Comparison of ENCODE assay signal across 15 cellular contexts in genomic region chr7:150453186-150453585, GRCh38. TPM values are rescaled to one million over a fixed set of nuclear protein-coding genes. Genes with fewer than 3 reads are reported as not detected.
A peak's percentile ranks its signal among the peaks of the same experiment; 100 is the strongest.
DNase-seq lines count a peak whose midpoint lies in the region; ATAC-seq and TF ChIP-seq lines count a peak whose summit lies in the region.
"Had no signal": no experiment of that assay in that cellular context is flagged by ENCODE, and none has a peak within 500 bp of the region (broad histone marks: within the 10 kb centered on the region; RNA-seq: fewer than 3 reads in every experiment).

No MANE protein-coding gene starts in this region.

- peaks cover 0 to 21% (median 11%) of the 10 kb centered on the region in 4 donors for H3K4me1 ChIP-seq in stomach
- H3K4me1 ChIP-seq: neural progenitor cell had no signal

- peak overlapping the region in 1 of 5 donors; percentile 78 for H3K27ac ChIP-seq in stomach
- H3K27ac ChIP-seq: neural progenitor cell had no signal

- H3K27me3 ChIP-seq in stomach, result peaks cover 0 to 18% (median 6%) of the 10 kb centered on the region in 3 donors

- H3K9me3 ChIP-seq in stomach, result peaks cover 0 to 7% (median 0%) of the 10 kb centered on the region in 4 donors

- peak overlapping the region; percentile 88 for H3K4me3 Mint-ChIP-seq in activated naive CD4-positive, alpha-beta T cell treated with anti-CD3 and anti-CD28 coated beads for 36 hours
- H3K4me3 Mint-ChIP-seq in activated T-cell treated with anti-CD3 and anti-CD28 coated beads, Interleukin-2, amount 50 U/mL, for 24 hours, result peak overlapping the region; percentile 89
- H3K4me3 Mint-ChIP-seq in endothelial cell (ENCODE audit: unreplicated experiment), result peak overlapping the region; percentile 88
- H3K4me3 Mint-ChIP-seq: neural progenitor cell had no signal

- no peak for TF ChIP-seq CTCF in endothelial cell (IDR thresholded peaks at IDR 0.05; ENCODE audit: unreplicated experiment)
- TF ChIP-seq CTCF in stomach (IDR thresholded peaks at IDR 0.05), result no peak

- H3K36me3 ChIP-seq in stomach, result peaks cover 0 to 5% (median 0%) of the 10 kb centered on the region in 4 donors
- H3K36me3 ChIP-seq: neural progenitor cell had no signal

- WGBS in stomach, 5 donors, result 77 to 87% (median 80%) methylated on average over 8 of the region's 8 CpGs

- H3K9me3 Mint-ChIP-seq in activated naive CD4-positive, alpha-beta T cell treated with anti-CD3 and anti-CD28 coated beads for 36 hours, result peaks cover 12% of the 10 kb centered on the region
- peaks cover 12% of the 10 kb centered on the region for H3K9me3 Mint-ChIP-seq in activated T-cell treated with anti-CD3 and anti-CD28 coated beads, Interleukin-2, amount 50 U/mL, for 24 hours
- peaks cover 13% of the 10 kb centered on the region for H3K9me3 Mint-ChIP-seq in endothelial cell (ENCODE audit: unreplicated experiment)

- no peak for TF ChIP-seq POLR2A in stomach (IDR thresholded peaks at IDR 0.05)

- H3K4me1 Mint-ChIP-seq in activated naive CD4-positive, alpha-beta T cell treated with anti-CD3 and anti-CD28 coated beads for 36 hours (ENCODE audit: low read depth), result peaks cover 51% of the 10 kb centered on the region
- peaks cover 72% of the 10 kb centered on the region for H3K4me1 Mint-ChIP-seq in activated T-cell treated with anti-CD3 and anti-CD28 coated beads, Interleukin-2, amount 50 U/mL, for 24 hours (ENCODE audit: low read depth)
- peaks cover 72% of the 10 kb centered on the region for H3K4me1 Mint-ChIP-seq in endothelial cell (ENCODE audit: unreplicated experiment)

- peak overlapping the region; percentile 4 to 50 (median 47) for H3K4me3 ChIP-seq in stomach
- H3K4me3 ChIP-seq: neural progenitor cell had no signal

- intact Hi-C loops in activated naive CD4-positive, alpha-beta T cell treated with anti-CD3 and anti-CD28 coated beads for 36 hours (cut with micrococcal nuclease), result no loop called here
- intact Hi-C loops in stomach (cut with DNase I; ENCODE audit: low total_unique reads), result loop anchor here (10.0 kb wide), 1 partner anchor 302 kb away; no protein-coding TSS in a partner anchor

- DNase-seq in activated naive CD4-positive, alpha-beta T cell treated with anti-CD3 and anti-CD28 coated beads for 36 hours, result peak; percentile 34
- no peak for DNase-seq in activated naive CD4-positive, alpha-beta T cell treated with Interleukin-2 at 50 U/mL for 16 hours
- peak; percentile 66 for DNase-seq in activated T-cell treated with anti-CD3 and anti-CD28 coated beads, Interleukin-2, amount 50 U/mL, for 24 hours
- DNase-seq in endothelial cell (ENCODE audit: low spot score), result no peak
- DNase-seq in stomach, result no peak
- DNase-seq in globus pallidus (ENCODE audit: low spot score), result no peak
- DNase-seq in NCI-H1105 treated with DMSO at 0.1 percent for 48 hours (lab: John Stamatoyannopoulos, UW), result no peak
- DNase-seq: ACHN; DMS153; effector CD4-positive, alpha-beta T cell; NCI-H1417 treated with DMSO at 0.1 percent for 48 hours; NCI-H446 treated with DMSO at 0.1 percent for 48 hours; small intestine had no signal

- H3K27me3 Mint-ChIP-seq in activated naive CD4-positive, alpha-beta T cell treated with anti-CD3 and anti-CD28 coated beads for 36 hours (ENCODE audit: low read depth), result no peaks in the 10 kb centered on the region
- no peaks in the 10 kb centered on the region for H3K27me3 Mint-ChIP-seq in activated T-cell treated with anti-CD3 and anti-CD28 coated beads, Interleukin-2, amount 50 U/mL, for 24 hours
- peaks cover 10% of the 10 kb centered on the region for H3K27me3 Mint-ChIP-seq in endothelial cell (ENCODE audit: unreplicated experiment)

- H3K27ac Mint-ChIP-seq in activated naive CD4-positive, alpha-beta T cell treated with anti-CD3 and anti-CD28 coated beads for 36 hours, result peak overlapping the region; percentile 91
- peak overlapping the region; percentile 92 for H3K27ac Mint-ChIP-seq in activated T-cell treated with anti-CD3 and anti-CD28 coated beads, Interleukin-2, amount 50 U/mL, for 24 hours
- peak overlapping the region; percentile 57 for H3K27ac Mint-ChIP-seq in endothelial cell (ENCODE audit: unreplicated experiment)
- H3K27ac Mint-ChIP-seq: neural progenitor cell had no signal

- H3K36me3 Mint-ChIP-seq in activated naive CD4-positive, alpha-beta T cell treated with anti-CD3 and anti-CD28 coated beads for 36 hours (ENCODE audit: low read depth), result peaks cover 54% of the 10 kb centered on the region
- peaks cover 65% of the 10 kb centered on the region for H3K36me3 Mint-ChIP-seq in activated T-cell treated with anti-CD3 and anti-CD28 coated beads, Interleukin-2, amount 50 U/mL, for 24 hours (ENCODE audit: low read depth)
- H3K36me3 Mint-ChIP-seq in endothelial cell (ENCODE audit: low read depth, unreplicated experiment), result peaks cover 71% of the 10 kb centered on the region
- H3K36me3 Mint-ChIP-seq: neural progenitor cell had no signal

- CTCF ChIA-PET in activated naive CD4-positive, alpha-beta T cell treated with anti-CD3 and anti-CD28 coated beads for 36 hours (lab: Charles Lee), result interaction anchor here (0.9 to 5.3 kb wide), 5 partner anchors 26 to 210 kb away, joined by 3 to 41 read pairs (median 4); partner anchors contain the start of gene GIMAP7

- no peak for ATAC-seq in HG02885 (IDR thresholded peaks at IDR 0.05; ENCODE audit: poor library complexity, unreplicated experiment)

- no peak for TF ChIP-seq EP300 in stomach (IDR thresholded peaks at IDR 0.05)

RNA-seq across cellular contexts. Expression of gene GIMAP8, which starts 2.8 kb away (rescaled TPM):
- 1 to 10 TPM; 9.1 to 9.7 TPM for total RNA-seq in activated naive CD4-positive, alpha-beta T cell treated with anti-CD3 and anti-CD28 coated beads for 36 hours
- 143 TPM for total RNA-seq in endothelial cell (ENCODE audit: unreplicated experiment)
- 1 to 10 TPM in 2 of 5 donors, under 1 TPM in 3; under 0.01 to 8.3 (median 0.29) TPM for total RNA-seq in stomach
- 1 to 10 TPM; 2.8 to 3.2 (median 2.9) TPM for polyA plus RNA-seq in stomach

Comparison
In these comparisons a context has a peak if more than half of its experiments do, and no peak if none do; other contexts are left out.
1. DNase-seq: peak in activated naive CD4-positive, alpha-beta T cell treated with anti-CD3 and anti-CD28 coated beads for 36 hours (single experiment) and activated T-cell treated with anti-CD3 and anti-CD28 coated beads, Interleukin-2, amount 50 U/mL, for 24 hours (single experiment); none in activated naive CD4-positive, alpha-beta T cell treated with Interleukin-2 at 50 U/mL for 16 hours (single experiment), endothelial cell (single experiment), stomach (single experiment), globus pallidus (single experiment) and NCI-H1105 treated with DMSO at 0.1 percent for 48 hours (single experiment).
2. RNA of gene GIMAP8, which starts 2.8 kb away (total RNA-seq): 143 TPM in endothelial cell (single experiment); 9.1 to 9.7 TPM in activated naive CD4-positive, alpha-beta T cell treated with anti-CD3 and anti-CD28 coated beads for 36 hours and under 0.01 to 8.3 TPM in stomach; every median in the first group is over 10 times any median in the second.
3. Peak in every context shown above with its lines, with median percentiles within 50 percentile points of each other: H3K27ac Mint-ChIP-seq and H3K4me3 Mint-ChIP-seq.